In the genomic region with DNA sequence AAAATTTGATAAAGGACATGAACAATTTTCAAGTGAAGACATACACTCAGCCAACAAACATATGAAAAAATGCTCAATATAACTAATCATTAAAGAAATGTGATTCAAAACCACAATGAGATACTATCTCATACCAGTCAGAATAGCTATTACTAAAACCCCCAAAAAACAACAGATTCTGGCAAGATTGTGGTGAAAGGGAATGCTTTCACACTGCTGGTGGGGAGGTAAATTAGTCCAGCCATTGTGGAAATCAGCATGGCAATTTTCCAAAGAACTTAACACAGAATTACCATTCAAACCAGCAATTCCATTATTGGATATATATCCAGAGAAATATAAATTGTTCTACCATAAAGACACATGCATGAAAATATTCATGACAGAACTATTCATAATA, we compare ENCODE assay signal across 29 cellular contexts. TPM values are rescaled to one million over a fixed set of nuclear protein-coding genes. Genes with fewer than 3 reads are reported as not detected.
DNase-seq lines count a peak whose midpoint lies in the region; ATAC-seq, FAIRE-seq and TF ChIP-seq lines count a peak whose summit lies in the region.
"Had no signal": no experiment of that assay in that cellular context is flagged by ENCODE, and none has a peak within 500 bp of the region (broad histone marks: within the 10 kb centered on the region; RNA-seq: fewer than 3 reads in every experiment).

No MANE protein-coding gene starts in this region.

- CTCF ChIA-PET in A549 (lab: Yijun Ruan, JAX) = no interaction called here
- CTCF ChIA-PET in A673 (lab: Charles Lee) = no interaction called here

- peaks cover 23% of the 10 kb centered on the region for H3K9me3 Mint-ChIP-seq in activated T-helper 2 cell treated with anti-CD3 and anti-CD28 coated beads, Interferon-gamma antibody, Interleukin-2, Interleukin-4, amounts not matched to agents 10 μg/mL and 5 μg/mL and 100 μg/mL, durations not matched to agents 14 hours and 24 hours and 36 hours

- H3K4me3 Mint-ChIP-seq in activated T-helper 2 cell treated with anti-CD3 and anti-CD28 coated beads, Interferon-gamma antibody, Interleukin-2, Interleukin-4, amounts not matched to agents 10 μg/mL and 5 μg/mL and 100 μg/mL, durations not matched to agents 14 hours and 24 hours and 36 hours (ENCODE audit: low read depth) = no peak overlapping the region
- H3K4me3 Mint-ChIP-seq: CD4-positive, alpha-beta T cell had no signal

- no peaks in the 10 kb centered on the region for H3K27me3 ChIP-seq in A673 (replicated peaks; ENCODE audit: insufficient read depth, low read depth, low read length, poor library complexity)
- H3K27me3 ChIP-seq: BLaER1 had no signal

- peaks cover 13% of the 10 kb centered on the region for H3K27me3 Mint-ChIP-seq in activated T-helper 2 cell treated with anti-CD3 and anti-CD28 coated beads, Interferon-gamma antibody, Interleukin-2, Interleukin-4, amounts not matched to agents 10 μg/mL and 5 μg/mL and 100 μg/mL, durations not matched to agents 14 hours and 24 hours and 36 hours (ENCODE audit: low read depth)
- H3K27me3 Mint-ChIP-seq: CD4-positive, alpha-beta T cell had no signal

- no TSS peak for BruUV-seq in A673 (replicated peaks; lab: Mats Ljungman, UMichigan)

- no peak overlapping the region for H3K4me2 ChIP-seq in A549
- H3K4me2 ChIP-seq: BLaER1, PC-9 had no signal

- in situ Hi-C loops in astrocyte of the cerebellum (cut with HindIII; ENCODE audit: low sequenced_read_pairs) = no loop called here

- no peak overlapping the region for H3K4me3 ChIP-seq in A549
- H3K4me3 ChIP-seq in astrocyte of the cerebellum (ENCODE audit: low read depth, low read length) = no peak overlapping the region
- H3K4me3 ChIP-seq in fibroblast of the aortic adventitia (ENCODE audit: low read depth, low read length) = no peak overlapping the region
- no peak overlapping the region for H3K4me3 ChIP-seq in A673 (ENCODE audit: low read depth, low read length, poor library complexity, severe bottlenecking)
- H3K4me3 ChIP-seq: BLaER1, K562, PC-9 had no signal

- TF ChIP-seq RAD21 in A549 (conservative IDR thresholded peaks at IDR 0.05 in 1 of 2, IDR thresholded peaks at IDR 0.05 in 1 of 2) = no peak

- intact Hi-C loops in activated T-helper 2 cell treated with anti-CD3 and anti-CD28 coated beads, Interferon-gamma antibody, Interleukin-2, Interleukin-4, amounts not matched to agents 10 μg/mL and 5 μg/mL and 100 μg/mL, durations not matched to agents 14 hours and 24 hours and 36 hours (cut with micrococcal nuclease) = no loop called here
- intact Hi-C loops in A673 (cut with micrococcal nuclease; ENCODE audit: unreplicated experiment) = loop anchor here (10.0 kb wide), 1 partner anchor 527 kb away; no protein-coding TSS in a partner anchor

- no peak for TF ChIP-seq POLR2A in A549 (IDR thresholded peaks at IDR 0.05; ENCODE audit: low read length)

- H3K27ac Mint-ChIP-seq in activated T-helper 2 cell treated with anti-CD3 and anti-CD28 coated beads, Interferon-gamma antibody, Interleukin-2, Interleukin-4, amounts not matched to agents 10 μg/mL and 5 μg/mL and 100 μg/mL, durations not matched to agents 14 hours and 24 hours and 36 hours = no peak overlapping the region
- H3K27ac Mint-ChIP-seq: CD4-positive, alpha-beta T cell had no signal

- no peak for TF ChIP-seq EP300 in A549 (IDR thresholded peaks at IDR 0.05)

- H3K4me1 ChIP-seq in A549 = no peaks in the 10 kb centered on the region
- no peaks in the 10 kb centered on the region for H3K4me1 ChIP-seq in A673 (ENCODE audit: insufficient read depth, low read length, poor library complexity, severe bottlenecking)
- H3K4me1 ChIP-seq: BLaER1, Caco-2 had no signal

- ATAC-seq in A549 = no peak
- ATAC-seq in GM19023 (IDR thresholded peaks at IDR 0.05; ENCODE audit: unreplicated experiment) = no peak
- ATAC-seq: HepG2, K562 had no signal

- TF ChIP-seq CTCF in A549 (IDR thresholded peaks at IDR 0.05) = no peak
- no peak for TF ChIP-seq CTCF in astrocyte of the cerebellum (IDR thresholded peaks at IDR 0.05; ENCODE audit: low read depth, low read length, missing control alignments)
- TF ChIP-seq CTCF in fibroblast of the aortic adventitia (IDR thresholded peaks at IDR 0.05; ENCODE audit: insufficient read depth, low read length) = no peak
- no peak for TF ChIP-seq CTCF in GM10266 (IDR thresholded peaks at IDR 0.05; ENCODE audit: control insufficient read depth, insufficient read depth, low read depth, missing control alignments)
- no peak for TF ChIP-seq CTCF in A673 (conservative IDR thresholded peaks at IDR 0.05; ENCODE audit: low read depth, low read length)

- no peaks in the 10 kb centered on the region; the same call in 2 of the 3 replicates for H3K9me3 ChIP-seq in A549
- peaks cover 8% of the 10 kb centered on the region for H3K9me3 ChIP-seq in A673 (ENCODE audit: low read depth, low read length, poor library complexity, severe bottlenecking)
- H3K9me3 ChIP-seq: Caco-2 had no signal

- peaks cover 27% of the 10 kb centered on the region for H3K4me1 Mint-ChIP-seq in activated T-helper 2 cell treated with anti-CD3 and anti-CD28 coated beads, Interferon-gamma antibody, Interleukin-2, Interleukin-4, amounts not matched to agents 10 μg/mL and 5 μg/mL and 100 μg/mL, durations not matched to agents 14 hours and 24 hours and 36 hours (ENCODE audit: low read depth)

- peak; percentile 23 for FAIRE-seq in A549 (lab: Jason Lieb, UNC)
- FAIRE-seq: G401.6, GM18507, HepG2, K562 had no signal

- POLR2A ChIA-PET in A549 (lab: Yijun Ruan, JAX) = no interaction called here
- POLR2A ChIA-PET in A673 (lab: Charles Lee; ENCODE audit: low non-redundant PET) = no interaction called here

- no peak for DNase-seq in A549 (ENCODE audit: low read depth in 1 of 2, low spot score in 1 of 2)
- DNase-seq in ELR (ENCODE audit: low read depth) = peak; percentile 50
- DNase-seq in astrocyte of the cerebellum (ENCODE audit: low read depth) = peak; percentile 74
- peak; percentile 11 for DNase-seq in fibroblast of the aortic adventitia (ENCODE audit: low read depth)
- no peak for DNase-seq in GM10266 (ENCODE audit: extremely low spot score)
- DNase-seq in activated T-helper 2 cell treated with anti-CD3 and anti-CD28 coated beads, Interferon-gamma antibody, Interleukin-2, Interleukin-4, amounts not matched to agents 10 μg/mL and 5 μg/mL and 100 μg/mL, durations not matched to agents 14 hours and 24 hours and 36 hours (ENCODE audit: low spot score) = no peak
- DNase-seq in A673 (ENCODE audit: low spot score) = no peak
- DNase-seq: Caco-2; CD4-positive, alpha-beta T cell; DMS 273 treated with DMSO at 0.1 percent for 48 hours; DMS79 treated with DMSO at 0.1 percent for 48 hours; NCI-H1092 treated with DMSO at 0.1 percent for 48 hours; NCI-H146; NCI-H2029; NCI-H226; NCI-H510A treated with DMSO at 0.1 percent for 48 hours; NCI-H748 treated with DMSO at 0.1 percent for 48 hours; PC-9; RPMI8226; SHP77 had no signal

- no peaks in the 10 kb centered on the region for H3K36me3 ChIP-seq in A673 (ENCODE audit: insufficient read depth, low read length, poor library complexity, severe bottlenecking)

- H3K27ac ChIP-seq in A549 (no peak overlapping the region), A673 (ENCODE audit: low read depth, low read length, poor library complexity, severe bottlenecking) (no peak overlapping the region)
- H3K27ac ChIP-seq: BLaER1, PC-9 had no signal

- peaks cover 19% of the 10 kb centered on the region for H3K36me3 Mint-ChIP-seq in activated T-helper 2 cell treated with anti-CD3 and anti-CD28 coated beads, Interferon-gamma antibody, Interleukin-2, Interleukin-4, amounts not matched to agents 10 μg/mL and 5 μg/mL and 100 μg/mL, durations not matched to agents 14 hours and 24 hours and 36 hours (ENCODE audit: low read depth)

RNA-seq across cellular contexts. Expression of gene TAS2R14, which starts 18.7 kb away (rescaled TPM):
- polyA plus RNA-seq in A549 (2011; rRNA removed) (3.1 and 4.1 TPM in 2 replicates), A549 (2017; fragmentation: RNase III; extraction: RNeasy Plus Mini Kit Qiagen cat#74134 plus additional on column Dnase treatment) (0.70 to 0.94 TPM (median 0.80 TPM) in 3 replicates)
- polyA plus RNA-seq in A549 (2012; cell fraction: cytosol; rRNA removed) = 0.38 and 0.48 TPM in 2 replicates
- polyA plus RNA-seq in A549 (2012; cell fraction: nucleus; rRNA removed) = 2.6 and 4.3 TPM in 2 replicates
- polyA minus RNA-seq in A549 (2011; rRNA and poly(A)+ RNA removed) = 3.7 and 3.9 TPM in 2 replicates
- total RNA-seq in fibroblast of the aortic adventitia (ENCODE audit: low replicate concordance) (4.1 and 5.2 TPM in 2 replicates), A673 (2021) (3.4 and 3.6 TPM in 2 replicates)
- total RNA-seq in activated T-helper 2 cell treated with anti-CD3 and anti-CD28 coated beads, Interferon-gamma antibody, Interleukin-2, Interleukin-4, amounts not matched to agents 10 μg/mL and 5 μg/mL and 100 μg/mL, durations not matched to agents 14 hours and 24 hours and 36 hours = 2.6 and 2.8 TPM in 2 replicates

RNA-seq across cellular contexts. Expression of gene PRH2, which starts 28.7 kb away (rescaled TPM):
- polyA plus RNA-seq in A549 (2011; rRNA removed) = 0.25 and 0.39 TPM in 2 replicates
- 0.15 and 0.22 TPM in 2 replicates for polyA plus RNA-seq in A549 (2012; cell fraction: cytosol; rRNA removed)
- polyA plus RNA-seq in A549 (2012; cell fraction: nucleus; rRNA removed) = 1.2 TPM in 1 of 2 replicates, not detected in the other
- 0.19 TPM in 1 of 3 replicates, not detected in the others for polyA plus RNA-seq in A549 (2017; fragmentation: RNase III; extraction: RNeasy Plus Mini Kit Qiagen cat#74134 plus additional on column Dnase treatment)
- polyA minus RNA-seq in A549 (2011; rRNA and poly(A)+ RNA removed) = 3.0 and 4.6 TPM in 2 replicates
- total RNA-seq in fibroblast of the aortic adventitia (ENCODE audit: low replicate concordance) = not detected in 2 replicates
- total RNA-seq in activated T-helper 2 cell treated with anti-CD3 and anti-CD28 coated beads, Interferon-gamma antibody, Interleukin-2, Interleukin-4, amounts not matched to agents 10 μg/mL and 5 μg/mL and 100 μg/mL, durations not matched to agents 14 hours and 24 hours and 36 hours = not detected in 2 replicates
- total RNA-seq in A673 (2021) = not detected in 2 replicates
- total RNA-seq: A172; CD4-positive, alpha-beta T cell; H4; HT-29; K562; PC-9 had no signal

RNA-seq across cellular contexts. Expression of gene TAS2R50, which starts 29.0 kb away (rescaled TPM):
- 0.25 and 0.27 TPM in 2 replicates for polyA plus RNA-seq in A549 (2011; rRNA removed)
- not detected in 2 replicates for polyA plus RNA-seq in A549 (2012; cell fraction: cytosol; rRNA removed)
- 0.10 and 0.16 TPM in 2 replicates for polyA plus RNA-seq in A549 (2012; cell fraction: nucleus; rRNA removed)
- polyA plus RNA-seq in A549 (2017; fragmentation: RNase III; extraction: RNeasy Plus Mini Kit Qiagen cat#74134 plus additional on column Dnase treatment) = not detected in 3 replicates
- polyA minus RNA-seq in A549 (2011; rRNA and poly(A)+ RNA removed) = 5.4 and 6.9 TPM in 2 replicates
- total RNA-seq in fibroblast of the aortic adventitia (ENCODE audit: low replicate concordance) = 3.1 and 6.5 TPM in 2 replicates
- 1.0 and 1.1 TPM in 2 replicates for total RNA-seq in activated T-helper 2 cell treated with anti-CD3 and anti-CD28 coated beads, Interferon-gamma antibody, Interleukin-2, Interleukin-4, amounts not matched to agents 10 μg/mL and 5 μg/mL and 100 μg/mL, durations not matched to agents 14 hours and 24 hours and 36 hours
- total RNA-seq in A673 (2021) = 1.6 and 2.7 TPM in 2 replicates
- total RNA-seq: A172, H4 had no signal

RNA-seq across cellular contexts. Expression of gene TAS2R20, which starts 40.4 kb away (rescaled TPM):
- polyA plus RNA-seq in A549 (2011; rRNA removed) (0.89 and 1.4 TPM in 2 replicates), A549 (2017; fragmentation: RNase III; extraction: RNeasy Plus Mini Kit Qiagen cat#74134 plus additional on column Dnase treatment) (0.15 to 0.21 TPM (median 0.15 TPM) in 3 replicates)
- polyA plus RNA-seq in A549 (2012; cell fraction: cytosol; rRNA removed) = 0.04 TPM in 1 of 2 replicates, not detected in the other
- 0.65 and 1.3 TPM in 2 replicates for polyA plus RNA-seq in A549 (2012; cell fraction: nucleus; rRNA removed)
- polyA minus RNA-seq in A549 (2011; rRNA and poly(A)+ RNA removed) = 4.2 and 4.5 TPM in 2 replicates
- total RNA-seq in fibroblast of the aortic adventitia (ENCODE audit: low replicate concordance) (1.9 and 5.0 TPM in 2 replicates), A673 (2021) (2.7 and 3.0 TPM in 2 replicates)
- total RNA-seq in activated T-helper 2 cell treated with anti-CD3 and anti-CD28 coated beads, Interferon-gamma antibody, Interleukin-2, Interleukin-4, amounts not matched to agents 10 μg/mL and 5 μg/mL and 100 μg/mL, durations not matched to agents 14 hours and 24 hours and 36 hours = 1.5 and 2.5 TPM in 2 replicates

RNA-seq across cellular contexts. Expression of gene TAS2R13, which starts 48.4 kb away (rescaled TPM):
- polyA plus RNA-seq in A549 (2011; rRNA removed) (0.19 and 0.28 TPM in 2 replicates), A549 (2017; fragmentation: RNase III; extraction: RNeasy Plus Mini Kit Qiagen cat#74134 plus additional on column Dnase treatment) (not detected in 3 replicates)
- not detected in 2 replicates for polyA plus RNA-seq in A549 (2012; cell fraction: cytosol; rRNA removed)
- 0.06 and 0.09 TPM in 2 replicates for polyA plus RNA-seq in A549 (2012; cell fraction: nucleus; rRNA removed)
- 1.7 and 2.2 TPM in 2 replicates for polyA minus RNA-seq in A549 (2011; rRNA and poly(A)+ RNA removed)
- total RNA-seq in fibroblast of the aortic adventitia (ENCODE audit: low replicate concordance) (2.8 and 7.4 TPM in 2 replicates), A673 (2021) (1.5 and 2.3 TPM in 2 replicates)
- 0.74 and 0.84 TPM in 2 replicates for total RNA-seq in activated T-helper 2 cell treated with anti-CD3 and anti-CD28 coated beads, Interferon-gamma antibody, Interleukin-2, Interleukin-4, amounts not matched to agents 10 μg/mL and 5 μg/mL and 100 μg/mL, durations not matched to agents 14 hours and 24 hours and 36 hours

Comparison
In these comparisons a context has a peak if more than half of its experiments do, and no peak if none do; other contexts are left out.
1. DNase-seq: peak in ELR (single experiment), astrocyte of the cerebellum (single experiment) and fibroblast of the aortic adventitia (single experiment); none in A549 (0 of 2), GM10266 (single experiment), activated T-helper 2 cell treated with anti-CD3 and anti-CD28 coated beads, Interferon-gamma antibody, Interleukin-2, Interleukin-4, amounts not matched to agents 10 μg/mL and 5 μg/mL and 100 μg/mL, durations not matched to agents 14 hours and 24 hours and 36 hours (single experiment) and A673 (single experiment).